Comparison of ENCODE assay signal across 17 cellular contexts in the genomic region with DNA sequence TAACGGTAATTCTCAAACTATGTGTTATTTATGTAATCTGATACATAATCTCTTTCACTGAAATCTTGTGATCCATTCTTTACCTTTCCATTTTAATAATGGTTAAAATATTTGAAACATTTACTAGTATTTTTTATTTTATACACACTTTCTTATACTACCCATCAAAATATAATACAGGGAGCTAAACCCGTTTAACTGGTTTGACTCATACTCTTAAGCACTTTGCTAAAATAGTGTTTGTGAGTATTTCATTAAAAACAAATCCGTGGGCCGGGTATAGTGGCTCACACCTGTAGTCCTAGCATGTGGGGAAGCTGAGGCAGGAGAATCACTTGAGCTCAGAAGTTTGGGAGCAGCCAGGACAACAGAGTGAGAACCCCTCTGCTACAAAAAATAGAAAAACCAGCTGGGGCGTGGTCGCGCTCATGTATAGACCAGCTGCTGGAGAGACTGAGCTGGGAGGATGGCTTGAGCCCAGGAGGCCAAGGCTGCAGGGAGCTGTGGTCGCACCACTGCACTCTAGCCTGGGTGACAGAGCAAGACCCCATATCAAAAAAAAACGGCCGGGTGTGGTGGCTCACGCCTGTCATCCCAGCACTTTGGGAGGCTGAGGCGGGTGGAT. TPM values are rescaled to one million over a fixed set of nuclear protein-coding genes. Genes with fewer than 3 reads are reported as not detected.
DNase-seq lines count a peak whose midpoint lies in the region; ATAC-seq, FAIRE-seq and TF ChIP-seq lines count a peak whose summit lies in the region.
"Had no signal": no experiment of that assay in that cellular context is flagged by ENCODE, and none has a peak within 500 bp of the region (broad histone marks: within the 10 kb centered on the region; RNA-seq: fewer than 3 reads in every experiment).

No MANE protein-coding gene starts in this region.

- no peak overlapping the region for H3K9ac ChIP-seq in H9 (ENCODE audit: extremely low read depth, insufficient read length, low read length)
- H3K9ac ChIP-seq in keratinocyte (ENCODE audit: control insufficient read depth, extremely low read depth, insufficient read depth, low read length): no peak overlapping the region

- no peak overlapping the region for H3K4me3 Mint-ChIP-seq in H9
- no peak overlapping the region for H3K4me3 Mint-ChIP-seq in naive thymus-derived CD8-positive, alpha-beta T cell

- DNase-seq in H9 (peak; percentile 11), RWPE2 (ENCODE audit: low spot score) (peak; percentile 8), keratinocyte (ENCODE audit: low read depth, low spot score) (no peak), spleen (peak; percentile 29), psoas muscle (no peak)
- no peak for DNase-seq in naive thymus-derived CD8-positive, alpha-beta T cell
- DNase-seq: BE2C, DMS 273 treated with DMSO at 0.1 percent for 48 hours, EL, Karpas-422, NCI-H1436, NCI-H2029 treated with DMSO at 0.1 percent for 48 hours, NCI-H2227 treated with DMSO at 0.1 percent for 48 hours, NCI-H524 treated with DMSO at 0.1 percent for 48 hours, SHP77 had no signal

- no peaks in the 10 kb centered on the region for H3K79me1 ChIP-seq in H9 (ENCODE audit: insufficient read depth, low read depth, low read length, poor library complexity, severe bottlenecking)

- H3T11ph ChIP-seq in H9 (ENCODE audit: low read length): no peak overlapping the region

- no peak overlapping the region for H2BK15ac ChIP-seq in H9 (ENCODE audit: low read depth, low read length)

- POLR2A ChIA-PET in naive thymus-derived CD8-positive, alpha-beta T cell (lab: Charles Lee): no interaction called here

- no peak overlapping the region for H4K91ac ChIP-seq in H9 (ENCODE audit: insufficient read length, low read depth, low read length)

- no peak overlapping the region for H3K56ac ChIP-seq in H9 (ENCODE audit: insufficient read length, low read depth, low read length)

- H2AFZ ChIP-seq in H9 (ENCODE audit: low read length) (no peak overlapping the region), keratinocyte (ENCODE audit: control insufficient read depth, low read length) (no peak overlapping the region)

- H4K8ac ChIP-seq in H9 (replicated peaks; ENCODE audit: insufficient read length, low read depth, low read length): no peak overlapping the region

- intact Hi-C loops in spleen (cut with DNase I; ENCODE audit: low total_unique reads) (no loop called here), psoas muscle (cut with DNase I) (no loop called here)

- no peak overlapping the region for H2BK120ac ChIP-seq in H9 (ENCODE audit: low read depth, low read length, poor library complexity, severe bottlenecking)

- H3K27me3 ChIP-seq in H9 (ENCODE audit: insufficient read depth, low read length) (no peaks in the 10 kb centered on the region), RWPE2 (ENCODE audit: insufficient read depth, poor library complexity, severe bottlenecking) (no peaks in the 10 kb centered on the region), keratinocyte (ENCODE audit: control insufficient read depth, extremely low read depth, insufficient read depth, low read length) (no peaks in the 10 kb centered on the region), spleen (replicated peaks in 1 of 7) (no peaks in the 10 kb centered on the region), psoas muscle (ENCODE audit: insufficient read depth in 3 of 3, low read length in 2 of 3) (no peaks in the 10 kb centered on the region)
- H3K27me3 ChIP-seq: BE2C had no signal

- no peak overlapping the region for H2BK20ac ChIP-seq in H9 (ENCODE audit: low read depth, low read length, poor library complexity, severe bottlenecking)

- H3K36me3 Mint-ChIP-seq in H9 (ENCODE audit: insufficient read depth in 1 of 3, low read depth in 3 of 3): peaks cover 17 to 39% (median 24%) of the 10 kb centered on the region in 3 experiments; a peak in 6 of 7 replicates
- H3K36me3 Mint-ChIP-seq in naive thymus-derived CD8-positive, alpha-beta T cell: peaks cover 0 to 28% (median 11%) of the 10 kb centered on the region in 3 donors

- ATAC-seq in RWPE2 (ENCODE audit: low read depth): no peak
- no peak for ATAC-seq in HG03457 (IDR thresholded peaks at IDR 0.05; ENCODE audit: unreplicated experiment)
- no peak for ATAC-seq in psoas muscle
- no peak for ATAC-seq in naive thymus-derived CD8-positive, alpha-beta T cell

- H2BK5ac ChIP-seq in H9 (ENCODE audit: insufficient read length, low read length): no peak overlapping the region

- no peak overlapping the region for H3K4me3 ChIP-seq in RWPE2 (ENCODE audit: severe bottlenecking)
- H3K4me3 ChIP-seq in keratinocyte (ENCODE audit: control insufficient read depth in 2 of 3, extremely low read depth in 1 of 3, insufficient read depth in 2 of 3, low read depth in 1 of 3, low read length in 3 of 3): no peak overlapping the region
- H3K4me3 ChIP-seq in spleen: no peak overlapping the region
- H3K4me3 ChIP-seq in psoas muscle: no peak overlapping the region

- H3K36me3 ChIP-seq in RWPE2 (ENCODE audit: low read depth) (peaks cover 40% of the 10 kb centered on the region), keratinocyte (ENCODE audit: control insufficient read depth in 2 of 2, extremely low read depth in 1 of 2, insufficient read depth in 2 of 2, low read length in 2 of 2) (peaks cover 12 to 34% of the 10 kb centered on the region in 2 experiments), spleen (peaks cover 0 to 97% (median 28%) of the 10 kb centered on the region in 6 donors), psoas muscle (ENCODE audit: insufficient read depth in 1 of 2, low read depth in 1 of 2) (peaks cover 0 to 34% of the 10 kb centered on the region in 2 donors)

- H4K5ac ChIP-seq in H9 (ENCODE audit: insufficient read length, low read depth, low read length): no peak overlapping the region

- TF ChIP-seq CTCF in H9 (conservative IDR thresholded peaks at IDR 0.05): no peak
- no peak for TF ChIP-seq CTCF in RWPE2 (IDR thresholded peaks at IDR 0.05; ENCODE audit: poor library complexity, severe bottlenecking)
- no peak for TF ChIP-seq CTCF in keratinocyte (optimal IDR thresholded peaks at IDR 0.05 in 1 of 3, IDR thresholded peaks at IDR 0.05 in 1 of 3, conservative IDR thresholded peaks at IDR 0.05 in 1 of 3; ENCODE audit: extremely low read depth in 1 of 3, insufficient read depth in 2 of 3, low read length in 3 of 3)
- TF ChIP-seq CTCF in spleen (IDR thresholded peaks at IDR 0.05 in 8 of 11, conservative IDR thresholded peaks at IDR 0.05 in 3 of 11): no peak
- TF ChIP-seq CTCF in psoas muscle (IDR thresholded peaks at IDR 0.05): no peak

- H4K20me1 ChIP-seq in H9 (ENCODE audit: control insufficient read depth, insufficient read depth, insufficient read length) (peaks cover 2% of the 10 kb centered on the region), keratinocyte (ENCODE audit: control insufficient read depth, extremely low read depth, insufficient read depth, low read length) (peaks cover 7% of the 10 kb centered on the region)

- no peaks in the 10 kb centered on the region for H3K4me1 ChIP-seq in H9 (ENCODE audit: insufficient read depth, low read length)
- peaks cover 5% of the 10 kb centered on the region for H3K4me1 ChIP-seq in RWPE2 (ENCODE audit: insufficient read depth, poor library complexity, severe bottlenecking)
- H3K4me1 ChIP-seq in keratinocyte (ENCODE audit: control insufficient read depth, extremely low read depth, insufficient read depth, low read length): peaks cover 20% of the 10 kb centered on the region
- peaks cover 0 to 5% (median 0%) of the 10 kb centered on the region in 6 donors for H3K4me1 ChIP-seq in spleen
- no peaks in the 10 kb centered on the region for H3K4me1 ChIP-seq in psoas muscle

- no peak overlapping the region for H3K27ac Mint-ChIP-seq in H9
- no peak overlapping the region for H3K27ac Mint-ChIP-seq in naive thymus-derived CD8-positive, alpha-beta T cell

- no CpG with 5 or more reads among the region's 12 CpGs for WGBS in H9 (ENCODE audit: extremely low coverage, insufficient read length, low lambda C conversion rate)
- 95 to 97% (median 96%) methylated on average over 12 of the region's 12 CpGs for WGBS in spleen, 5 donors
- WGBS in psoas muscle, 3 donors: 95 to 97% (median 97%) methylated on average over 11 to 12 of the region's 12 CpGs

- H3K27me3 Mint-ChIP-seq in H9 (ENCODE audit: low read depth): no peaks in the 10 kb centered on the region
- H3K27me3 Mint-ChIP-seq in naive thymus-derived CD8-positive, alpha-beta T cell: no peaks in the 10 kb centered on the region

- H3K9me1 ChIP-seq in keratinocyte (ENCODE audit: control insufficient read depth, extremely low read depth, insufficient read depth, low read length): no peaks in the 10 kb centered on the region

- no peaks in the 10 kb centered on the region for H3K4me1 Mint-ChIP-seq in H9
- H3K4me1 Mint-ChIP-seq in naive thymus-derived CD8-positive, alpha-beta T cell: peaks cover 0 to 6% (median 2%) of the 10 kb centered on the region in 4 donors

- H3K23me2 ChIP-seq in H9 (ENCODE audit: insufficient read length, low read depth, low read length, poor library complexity, severe bottlenecking): no peaks in the 10 kb centered on the region

- dilution Hi-C loops in keratinocyte (cut with MboI; ENCODE audit: extremely low pct_ligation_motif_present, low sequenced_read_pairs): no loop called here

- H3K9me3 ChIP-seq in H9 (ENCODE audit: control insufficient read depth, low read depth, low read length) (no peaks in the 10 kb centered on the region), RWPE2 (ENCODE audit: severe bottlenecking) (no peaks in the 10 kb centered on the region), keratinocyte (ENCODE audit: control insufficient read depth, low read depth, low read length) (no peaks in the 10 kb centered on the region), spleen (no peaks in the 10 kb centered on the region), psoas muscle (no peaks in the 10 kb centered on the region)
- H3K9me3 ChIP-seq: BE2C had no signal

- H3K4me2 ChIP-seq in H9 (ENCODE audit: insufficient read depth, insufficient read length, low read length) (no peak overlapping the region), keratinocyte (ENCODE audit: control insufficient read depth, extremely low read depth, insufficient read depth, low read depth, low read length) (no peak overlapping the region)

- H3K27ac ChIP-seq in H9 (ENCODE audit: insufficient read length, low read depth, low read length): no peak overlapping the region
- H3K27ac ChIP-seq in RWPE2 (ENCODE audit: poor library complexity, severe bottlenecking): no peak overlapping the region
- no peak overlapping the region for H3K27ac ChIP-seq in keratinocyte (ENCODE audit: control insufficient read depth, insufficient read depth, low read length)
- no peak overlapping the region for H3K27ac ChIP-seq in spleen
- no peak overlapping the region for H3K27ac ChIP-seq in psoas muscle

- no peak overlapping the region for H2BK12ac ChIP-seq in H9 (ENCODE audit: insufficient read length, low read depth, low read length)

- no peak overlapping the region for H3K4ac ChIP-seq in H9 (ENCODE audit: low read depth, low read length)

- no peak overlapping the region for H3K18ac ChIP-seq in H9 (ENCODE audit: insufficient read length, low read depth, low read length)

- H3K14ac ChIP-seq in H9 (ENCODE audit: insufficient read depth, low read length): no peak overlapping the region

- FAIRE-seq in keratinocyte (lab: Jason Lieb, UNC): peak; percentile 5
- FAIRE-seq: H1 had no signal

- no peak overlapping the region for H2AK5ac ChIP-seq in H9 (ENCODE audit: insufficient read length, low read length)

- no peak overlapping the region for H3K23ac ChIP-seq in H9 (ENCODE audit: insufficient read length, low read depth, low read length)

- H3K79me2 ChIP-seq in H9 (ENCODE audit: insufficient read depth, low read length): no peaks in the 10 kb centered on the region
- peaks cover 4% of the 10 kb centered on the region for H3K79me2 ChIP-seq in keratinocyte (ENCODE audit: control insufficient read depth, insufficient read depth, low read length)

- no peaks in the 10 kb centered on the region for H3K9me3 Mint-ChIP-seq in H9
- peaks cover 0 to 2% (median 0%) of the 10 kb centered on the region in 9 donors for H3K9me3 Mint-ChIP-seq in naive thymus-derived CD8-positive, alpha-beta T cell

- TF ChIP-seq POLR2A in spleen (IDR thresholded peaks at IDR 0.05): no peak

RNA-seq across cellular contexts. Expression of gene DCUN1D2, which starts 43.8 kb away (rescaled TPM):
- total RNA-seq in H9 (2021) (36.8 and 44.0 TPM in 2 replicates), spleen (10 to 100 TPM; 22.7 to 33.1 (median 26.3) TPM), psoas muscle (10 to 100 TPM; 65.7 to 87.0 (median 77.6) TPM)
- polyA plus RNA-seq in keratinocyte (6.5 to 9.1 TPM (median 7.8 TPM) in 3 replicates), spleen (10 to 100 TPM in 2 of 3 donors, 1 to 10 TPM in 1; 6.3 to 12.7 (median 11.1) TPM), psoas muscle (100 to 1,000 TPM in 1 of 3 donors, 10 to 100 TPM in 2; 32.4 to 151 (median 57.2) TPM)
- polyA plus RNA-seq in keratinocyte (2011; ENCODE audit: low read depth): 26.8 TPM
- polyA plus RNA-seq in keratinocyte (2011; cell fraction: cytosol; rRNA removed): 3.7 and 5.4 TPM in 2 replicates
- 28.5 and 31.0 TPM in 2 replicates for polyA plus RNA-seq in keratinocyte (2011; cell fraction: nucleus; rRNA removed)
- polyA plus RNA-seq in keratinocyte (2012; ENCODE audit: low replicate concordance): 6.1 and 12.9 TPM in 2 replicates
- polyA minus RNA-seq in keratinocyte: 2.7 to 14.5 TPM (median 6.9 TPM) in 3 replicates
- 9.2 TPM for polyA minus RNA-seq in keratinocyte (2011; cell fraction: cytosol; rRNA and poly(A)+ RNA removed)
- polyA minus RNA-seq in keratinocyte (2011; cell fraction: nucleus; rRNA and poly(A)+ RNA removed): 5.3 and 12.4 TPM in 2 replicates
- 10 to 100 TPM; 26.6 to 37.5 TPM for total RNA-seq in naive thymus-derived CD8-positive, alpha-beta T cell
- polyA plus RNA-seq in naive thymus-derived CD8-positive, alpha-beta T cell: 10 to 100 TPM in 1 of 3 donors, 1 to 10 TPM in 2; 4.8 to 11.4 (median 7.2) TPM

RNA-seq across cellular contexts. Expression of gene TFDP1, which starts 50.2 kb away (rescaled TPM):
- total RNA-seq in H9 (2021) (109 and 111 TPM in 2 replicates), spleen (10 to 100 TPM; 47.5 to 91.7 (median 59.4) TPM), psoas muscle (10 to 100 TPM; 27.3 to 37.2 (median 31.6) TPM)
- polyA plus RNA-seq in keratinocyte (50.1 to 135 TPM (median 105 TPM) in 3 replicates), spleen (10 to 100 TPM; 21.7 to 42.4 (median 40.1) TPM), psoas muscle (10 to 100 TPM; 18.8 to 40.2 (median 31.4) TPM)
- polyA plus RNA-seq in keratinocyte (2011; ENCODE audit: low read depth): 55.4 TPM
- 84.8 and 94.7 TPM in 2 replicates for polyA plus RNA-seq in keratinocyte (2011; cell fraction: cytosol; rRNA removed)
- polyA plus RNA-seq in keratinocyte (2011; cell fraction: nucleus; rRNA removed): 67.6 and 81.7 TPM in 2 replicates
- polyA plus RNA-seq in keratinocyte (2012; ENCODE audit: low replicate concordance): 52.4 and 99.8 TPM in 2 replicates
- polyA minus RNA-seq in keratinocyte: 64.6 to 85.4 TPM (median 73.4 TPM) in 3 replicates
- 68.3 TPM for polyA minus RNA-seq in keratinocyte (2011; cell fraction: cytosol; rRNA and poly(A)+ RNA removed)
- 15.8 and 25.9 TPM in 2 replicates for polyA minus RNA-seq in keratinocyte (2011; cell fraction: nucleus; rRNA and poly(A)+ RNA removed)
- 10 to 100 TPM; 17.1 to 18.1 TPM for total RNA-seq in naive thymus-derived CD8-positive, alpha-beta T cell
- polyA plus RNA-seq in naive thymus-derived CD8-positive, alpha-beta T cell: 10 to 100 TPM; 50.1 to 61.9 (median 50.3) TPM

Comparison
In these comparisons a context has a peak if more than half of its experiments do, and no peak if none do; other contexts are left out.
1. DNase-seq: peak in H9 (single experiment), RWPE2 (single experiment) and spleen (single experiment); none in keratinocyte (single experiment), psoas muscle (0 of 2) and naive thymus-derived CD8-positive, alpha-beta T cell (0 of 10).